ENCODE assay signal across 23 cellular contexts in genomic region chr18:46037512-46038305, GRCh38.
"Had no signal": no experiment of that assay in that cellular context is flagged by ENCODE, and none has a peak within 500 bp of the region (broad histone marks: within the 10 kb centered on the region; RNA-seq: fewer than 3 reads in every experiment).

No MANE protein-coding gene starts in this region.

- DNase-seq: colonic mucosa; effector CD4-positive, alpha-beta T cell; endodermal cell; erythroblast; foreskin keratinocyte; hippocampal formation; kidney glomerular epithelial cell; left lung; mesenchymal stem cell; midbrain; psoas muscle; retina; sigmoid colon; stimulated activated CD4-positive, alpha-beta T cell treated with anti-CD3 and anti-CD28 coated beads, Interleukin-12 subunit alpha, Interleukin-12 subunit beta, amount 100 ng/mL, for 4 hours; stimulated activated naive CD4-positive, alpha-beta T cell; stomach; substantia nigra; transverse colon had no signal

- H3K27me3 ChIP-seq: colonic mucosa, foreskin keratinocyte, left lung, sigmoid colon, stomach, transverse colon had no signal

- ATAC-seq: foreskin keratinocyte; left lung; natural killer cell treated with Interleukin-12 subunit alpha and Interleukin-12 subunit beta and Interleukin-15 and Interleukin-18, amount 100 ng/mL, for 72 hours had no signal

- H3K4me3 ChIP-seq: colonic mucosa, left lung, lung, psoas muscle, sigmoid colon, skin epidermis, stomach, thoracic aorta, transverse colon had no signal

- H3K36me3 ChIP-seq: colonic mucosa, sigmoid colon, thoracic aorta, transverse colon had no signal

- H3K4me1 ChIP-seq: colonic mucosa had no signal

- FAIRE-seq: islet of Langerhans had no signal

- H3K27ac ChIP-seq: colonic mucosa, foreskin keratinocyte, left lung, psoas muscle, sigmoid colon, skin epidermis, stomach, thoracic aorta, transverse colon had no signal

- H3K9me3 ChIP-seq: colonic mucosa, left lung, psoas muscle, sigmoid colon, stomach, thoracic aorta, transverse colon had no signal
